8 cellular contexts compared by ENCODE assay signal in the genomic region with DNA sequence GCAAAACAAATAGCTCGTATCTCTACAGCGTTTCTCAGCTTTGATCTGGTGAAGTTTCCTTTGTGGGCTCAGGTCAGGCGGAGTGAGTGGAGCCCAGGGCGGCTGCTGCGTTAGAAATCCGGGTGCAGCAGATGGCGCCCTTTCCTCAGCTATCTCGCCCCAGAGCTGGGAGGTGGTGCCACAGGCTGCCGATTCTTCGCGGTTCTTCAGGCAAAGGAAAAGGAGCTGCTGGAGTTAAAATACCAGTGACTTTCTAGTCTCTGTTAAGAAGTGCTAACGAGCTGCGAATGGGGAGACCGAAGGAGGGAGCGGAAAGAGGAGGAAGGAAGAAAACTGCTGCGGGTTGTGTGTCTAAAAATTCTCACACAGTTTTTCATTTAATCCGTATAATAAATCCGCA.
A peak's percentile ranks its signal among the peaks of the same experiment; 100 is the strongest.
DNase-seq lines count a peak whose midpoint lies in the region; ATAC-seq and TF ChIP-seq lines count a peak whose summit lies in the region.

No MANE protein-coding gene starts in this region.

- TF ChIP-seq POLR2A in Peyer's patch (IDR thresholded peaks at IDR 0.05) (no peak), gastroesophageal sphincter (IDR thresholded peaks at IDR 0.05) (no peak), upper lobe of left lung (IDR thresholded peaks at IDR 0.05) (no peak)

- H3K4me1 ChIP-seq in ACC112 (ENCODE audit: control insufficient read depth, insufficient read depth, low read length, unreplicated experiment) (no peaks in the 10 kb centered on the region), Peyer's patch (peaks cover 0 to 7% (median 0%) of the 10 kb centered on the region in 4 donors), gastroesophageal sphincter (peaks cover 0 to 34% (median 0%) of the 10 kb centered on the region in 3 donors), parathyroid adenoma (no peaks in the 10 kb centered on the region), upper lobe of left lung (peaks cover 0 to 6% (median 3%) of the 10 kb centered on the region in 4 donors)

- H3K36me3 ChIP-seq in ACC112 (ENCODE audit: insufficient read depth, low read length), result no peaks in the 10 kb centered on the region
- H3K36me3 ChIP-seq in Peyer's patch, result no peaks in the 10 kb centered on the region
- peaks cover 0 to under 1% of the 10 kb centered on the region in 2 donors for H3K36me3 ChIP-seq in gastroesophageal sphincter
- no peaks in the 10 kb centered on the region for H3K36me3 ChIP-seq in parathyroid adenoma (ENCODE audit: control insufficient read depth, insufficient read depth, low read length)
- H3K36me3 ChIP-seq in upper lobe of left lung, result no peaks in the 10 kb centered on the region

- H3K27ac ChIP-seq in ACC112 (ENCODE audit: low read depth, low read length), result no peak overlapping the region
- H3K27ac ChIP-seq in Peyer's patch, result no peak overlapping the region
- peak overlapping the region; percentile 39 to 52 (median 42) for H3K27ac ChIP-seq in gastroesophageal sphincter
- no peak overlapping the region for H3K27ac ChIP-seq in parathyroid adenoma
- H3K27ac ChIP-seq in upper lobe of left lung, result no peak overlapping the region

- WGBS in gastroesophageal sphincter (ENCODE audit: low coverage in 1 of 2), 2 donors, result 7 to 21% methylated on average over 12 to 16 of the region's 18 CpGs
- WGBS in upper lobe of left lung, 2 donors, result 11 to 14% methylated on average over 18 of the region's 18 CpGs

- H3K9me3 ChIP-seq in Peyer's patch, result no peaks in the 10 kb centered on the region
- H3K9me3 ChIP-seq in gastroesophageal sphincter, result no peaks in the 10 kb centered on the region
- H3K9me3 ChIP-seq in parathyroid adenoma (ENCODE audit: control insufficient read depth, low read length), result no peaks in the 10 kb centered on the region
- H3K9me3 ChIP-seq in upper lobe of left lung, result no peaks in the 10 kb centered on the region

- peak; percentile 24 to 82 (median 79) for DNase-seq in Peyer's patch
- DNase-seq in activated T-helper 1 cell treated with anti-CD3 and anti-CD28 coated beads, Interleukin-2, amount 50 U/mL, for 16 hours (ENCODE audit: low read depth in 1 of 2, low spot score in 1 of 2), result peak; percentile 32
- DNase-seq in upper lobe of left lung, result peak in 1 of 2 donors; percentile 62

- peak in 4 of 6 experiments; percentile 55 to 71 (median 68) for TF ChIP-seq CTCF in Peyer's patch (IDR thresholded peaks at IDR 0.05)
- TF ChIP-seq CTCF in gastroesophageal sphincter (IDR thresholded peaks at IDR 0.05), result peak; percentile 36 to 87 (median 64)
- peak; percentile 44 for TF ChIP-seq CTCF in parathyroid adenoma (IDR thresholded peaks at IDR 0.05)
- peak in 5 of 6 experiments; percentile 53 to 71 (median 57) for TF ChIP-seq CTCF in upper lobe of left lung (IDR thresholded peaks at IDR 0.05)

- no peak overlapping the region for H3K9ac ChIP-seq in parathyroid adenoma

- no peaks in the 10 kb centered on the region for H3K79me2 ChIP-seq in ACC112 (ENCODE audit: control insufficient read depth, insufficient read depth, low read length, unreplicated experiment)
- no peaks in the 10 kb centered on the region for H3K79me2 ChIP-seq in parathyroid adenoma

- H2AFZ ChIP-seq in ACC112 (ENCODE audit: low read length, unreplicated experiment), result peak overlapping the region; percentile 70
- H2AFZ ChIP-seq in parathyroid adenoma, result peak overlapping the region; percentile 64

- ATAC-seq in GM18867 (IDR thresholded peaks at IDR 0.05; ENCODE audit: unreplicated experiment), result peak; percentile 99
- ATAC-seq in HG03097 (IDR thresholded peaks at IDR 0.05; ENCODE audit: low FRiP score, unreplicated experiment), result peak; percentile 98
- ATAC-seq in gastroesophageal sphincter, result peak; percentile 93
- peak; percentile 74 to 96 for ATAC-seq in upper lobe of left lung (ENCODE audit: low FRiP score in 2 of 2)

- TF ChIP-seq EP300 in gastroesophageal sphincter (IDR thresholded peaks at IDR 0.05) (no peak), upper lobe of left lung (IDR thresholded peaks at IDR 0.05) (no peak)

- H3K4me3 ChIP-seq in ACC112 (ENCODE audit: low read depth, low read length), result peak overlapping the region; percentile 54; the same call in 1 of the 2 replicates
- no peak overlapping the region for H3K4me3 ChIP-seq in Peyer's patch
- peak overlapping the region; percentile 9 to 30 for H3K4me3 ChIP-seq in gastroesophageal sphincter
- H3K4me3 ChIP-seq in parathyroid adenoma (ENCODE audit: low read depth, low read length), result no peak overlapping the region
- H3K4me3 ChIP-seq in upper lobe of left lung, result peak overlapping the region in 1 of 4 donors; percentile 1

- H3K27me3 ChIP-seq in ACC112 (ENCODE audit: insufficient read depth, low read length) (no peaks in the 10 kb centered on the region), Peyer's patch (no peaks in the 10 kb centered on the region), gastroesophageal sphincter (no peaks in the 10 kb centered on the region), parathyroid adenoma (ENCODE audit: control insufficient read depth, insufficient read depth, low read length) (no peaks in the 10 kb centered on the region), upper lobe of left lung (no peaks in the 10 kb centered on the region)

- H3K4me2 ChIP-seq in parathyroid adenoma (ENCODE audit: low read length), result peak overlapping the region; percentile 37

Comparison
In these comparisons a context has a peak if more than half of its experiments do, and no peak if none do; other contexts are left out.
1. H3K27ac ChIP-seq: peak in gastroesophageal sphincter (4 of 4); none in ACC112 (single experiment), Peyer's patch (0 of 4), parathyroid adenoma (single experiment) and upper lobe of left lung (0 of 4).
2. H3K4me3 ChIP-seq: peak in ACC112 (single experiment) and gastroesophageal sphincter (2 of 2); none in Peyer's patch (0 of 4) and parathyroid adenoma (single experiment).
3. Peak in every context shown above with its lines, with median percentiles within 50 percentile points of each other: ATAC-seq and CTCF ChIP-seq.